21 cellular contexts compared by ENCODE assay signal in the genomic region with DNA sequence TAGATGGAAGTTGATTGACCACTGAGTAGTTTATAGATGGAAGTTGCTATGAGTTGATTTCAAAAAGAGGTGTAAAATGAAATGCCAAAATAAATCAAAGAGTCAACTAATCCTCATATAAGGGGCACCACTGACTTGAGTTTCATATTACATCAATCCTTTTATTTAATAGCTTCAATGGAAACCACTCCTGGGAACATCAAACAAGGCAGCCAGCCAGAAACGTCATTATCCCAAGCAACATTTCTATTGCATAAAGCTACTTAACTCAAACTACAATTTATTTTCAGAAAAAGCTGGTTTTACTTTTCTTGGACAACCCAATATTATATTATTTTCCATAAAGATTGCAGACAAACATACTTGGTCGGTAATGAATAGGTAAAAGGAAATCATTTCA.
"Had no signal": no experiment of that assay in that cellular context is flagged by ENCODE, and none has a peak within 500 bp of the region (broad histone marks: within the 10 kb centered on the region; RNA-seq: fewer than 3 reads in every experiment).

No MANE protein-coding gene starts in this region.

- H3K27me3 ChIP-seq: ascending aorta, breast epithelium, neural progenitor cell, right lobe of liver had no signal

- H3K4me1 ChIP-seq: ascending aorta, breast epithelium, heart right ventricle, left ventricle myocardium inferior, right lobe of liver had no signal

- DNase-seq: activated CD4-positive, alpha-beta T cell treated with anti-CD3 and anti-CD28 coated beads, Interleukin-2, amount 10 ng/mL, durations not matched to agents 7 days and 5 days; activated CD8-positive, alpha-beta memory T cell treated with anti-CD3 and anti-CD28 coated beads, Interleukin-2, amount 50 U/mL, for 4 hours; activated effector memory CD4-positive, alpha-beta T cell treated with Interleukin-2 at 50 U/mL for 16 hours; activated naive CD4-positive, alpha-beta T cell treated with anti-CD3 and anti-CD28 coated beads, Interleukin-2, amount 50 U/mL, for 16 hours; activated T-cell treated with anti-CD3 and anti-CD28 coated beads, Interleukin-2, amount 50 U/mL, for 4 hours; cerebellar nuclear complex; effector CD4-positive, alpha-beta T cell; heart right ventricle; kidney glomerular epithelial cell; left ventricle myocardium inferior; mesenchymal stem cell; naive thymus-derived CD4-positive, alpha-beta T cell; right lobe of liver; stimulated activated CD4-positive, alpha-beta T cell treated with anti-CD3 and anti-CD28 coated beads, Interleukin-4, amount 100 ng/mL, for 1 hour; stimulated activated naive CD8-positive, alpha-beta T cell treated with anti-CD3 and anti-CD28 coated beads, Interleukin-15, amount 100 ng/mL, for 72 hours; T1000; trophoblast cell had no signal

- ATAC-seq: activated T-cell treated with anti-CD3 and anti-CD28 coated beads, Interleukin-2, amount 50 U/mL, for 4 hours; heart right ventricle; naive thymus-derived CD4-positive, alpha-beta T cell; right lobe of liver; stimulated activated naive CD8-positive, alpha-beta T cell treated with anti-CD3 and anti-CD28 coated beads, Interleukin-15, amount 100 ng/mL, for 72 hours had no signal

- H3K27ac ChIP-seq: ascending aorta, breast epithelium, heart right ventricle, left ventricle myocardium inferior, neural progenitor cell, right lobe of liver had no signal

- H3K9me3 ChIP-seq: ascending aorta, breast epithelium, right lobe of liver had no signal

- H3K4me3 ChIP-seq: ascending aorta, breast epithelium, heart right ventricle, left ventricle myocardium inferior, neural progenitor cell, right lobe of liver, smooth muscle cell had no signal
